Comparison of ENCODE assay signal across 20 cellular contexts in genomic region chr7:45687185-45687560, GRCh38.
"Had no signal": no experiment of that assay in that cellular context is flagged by ENCODE, and none has a peak within 500 bp of the region (broad histone marks: within the 10 kb centered on the region; RNA-seq: fewer than 3 reads in every experiment).

No MANE protein-coding gene starts in this region.

- H3K27me3 ChIP-seq: gastrocnemius medialis, sigmoid colon, stomach had no signal

- H3K4me1 Mint-ChIP-seq: activated B cell treated with CpG ODN at 0.5 μM for 24 hours; nephron; stimulated activated naive B cell treated with anti-CD40 and anti-IgM and Interleukin-4, amounts not matched to agents 10 μg/mL and 1 μg/mL and 100 μg/mL, for 72 hours had no signal

- H3K36me3 ChIP-seq: gastrocnemius medialis, sigmoid colon, stomach, tibial artery had no signal

- ATAC-seq: activated T-cell treated with anti-CD3 and anti-CD28 coated beads, Interleukin-2, amount 50 U/mL, for 72 hours; gastrocnemius medialis; stimulated activated naive B cell treated with anti-CD40 and anti-IgM and Interleukin-4, amounts not matched to agents 10 μg/mL and 1 μg/mL and 100 μg/mL, for 72 hours; T-helper 17 cell had no signal

- H3K9me3 ChIP-seq: gastrocnemius medialis, left ventricle myocardium inferior, sigmoid colon, stomach, tibial artery had no signal

- H3K4me3 ChIP-seq: gastrocnemius medialis, left ventricle myocardium inferior, sigmoid colon, stomach, tibial artery had no signal

- H3K4me1 ChIP-seq: gastrocnemius medialis, sigmoid colon, tibial artery had no signal

- H3K9me3 Mint-ChIP-seq: activated B cell treated with CpG ODN at 0.5 μM for 24 hours; activated T-cell treated with anti-CD3 and anti-CD28 coated beads, Interleukin-2, amount 50 U/mL, for 72 hours; nephron; stimulated activated naive B cell treated with anti-CD40 and anti-IgM and Interleukin-4, amounts not matched to agents 10 μg/mL and 1 μg/mL and 100 μg/mL, for 72 hours had no signal

- H3K27ac Mint-ChIP-seq: activated B cell treated with CpG ODN at 0.5 μM for 24 hours; activated naive CD8-positive, alpha-beta T cell; activated T-cell treated with anti-CD3 and anti-CD28 coated beads, Interleukin-2, amount 50 U/mL, for 72 hours; nephron; progenitor cell of endocrine pancreas; stimulated activated naive B cell treated with anti-CD40 and anti-IgM and Interleukin-4, amounts not matched to agents 10 μg/mL and 1 μg/mL and 100 μg/mL, for 72 hours; T-helper 17 cell had no signal

- DNase-seq: activated B cell treated with CpG ODN at 0.5 μM for 24 hours; activated naive CD4-positive, alpha-beta T cell; activated T-cell treated with anti-CD3 and anti-CD28 coated beads for 4 hours; activated T-cell treated with anti-CD3 and anti-CD28 coated beads, Interleukin-2, amount 50 U/mL, for 72 hours; effector CD8-positive, alpha-beta T cell; gastrocnemius medialis; glutamatergic neuron; left ventricle myocardium inferior; sigmoid colon; small intestine; stimulated activated CD4-positive, alpha-beta T cell treated with anti-CD3 and anti-CD28 coated beads, Interleukin-1b, Interleukin-23, amount 100 ng/mL, for 48 hours; stimulated activated CD4-positive, alpha-beta T cell treated with anti-CD3 and anti-CD28 coated beads, Interleukin-4, amount 100 ng/mL, for 4 hours; stimulated activated naive B cell treated with anti-CD40 and anti-IgM and Interleukin-4, amounts not matched to agents 10 μg/mL and 1 μg/mL and 100 μg/mL, for 72 hours; stomach; T-helper 17 cell; T1000 had no signal

- H3K27ac ChIP-seq: gastrocnemius medialis, left ventricle myocardium inferior, sigmoid colon, stomach, tibial artery had no signal

- H3K4me3 Mint-ChIP-seq: activated B cell treated with CpG ODN at 0.5 μM for 24 hours; activated naive CD8-positive, alpha-beta T cell; activated T-cell treated with anti-CD3 and anti-CD28 coated beads, Interleukin-2, amount 50 U/mL, for 72 hours; nephron; stimulated activated naive B cell treated with anti-CD40 and anti-IgM and Interleukin-4, amounts not matched to agents 10 μg/mL and 1 μg/mL and 100 μg/mL, for 72 hours; T-helper 17 cell had no signal

- H3K36me3 Mint-ChIP-seq: activated naive CD8-positive, alpha-beta T cell; stimulated activated naive B cell treated with anti-CD40 and anti-IgM and Interleukin-4, amounts not matched to agents 10 μg/mL and 1 μg/mL and 100 μg/mL, for 72 hours had no signal

- H3K27me3 Mint-ChIP-seq: activated B cell treated with CpG ODN at 0.5 μM for 24 hours, progenitor cell of endocrine pancreas had no signal
